ENCODE assay signal across 1 cellular context in the genomic region with DNA sequence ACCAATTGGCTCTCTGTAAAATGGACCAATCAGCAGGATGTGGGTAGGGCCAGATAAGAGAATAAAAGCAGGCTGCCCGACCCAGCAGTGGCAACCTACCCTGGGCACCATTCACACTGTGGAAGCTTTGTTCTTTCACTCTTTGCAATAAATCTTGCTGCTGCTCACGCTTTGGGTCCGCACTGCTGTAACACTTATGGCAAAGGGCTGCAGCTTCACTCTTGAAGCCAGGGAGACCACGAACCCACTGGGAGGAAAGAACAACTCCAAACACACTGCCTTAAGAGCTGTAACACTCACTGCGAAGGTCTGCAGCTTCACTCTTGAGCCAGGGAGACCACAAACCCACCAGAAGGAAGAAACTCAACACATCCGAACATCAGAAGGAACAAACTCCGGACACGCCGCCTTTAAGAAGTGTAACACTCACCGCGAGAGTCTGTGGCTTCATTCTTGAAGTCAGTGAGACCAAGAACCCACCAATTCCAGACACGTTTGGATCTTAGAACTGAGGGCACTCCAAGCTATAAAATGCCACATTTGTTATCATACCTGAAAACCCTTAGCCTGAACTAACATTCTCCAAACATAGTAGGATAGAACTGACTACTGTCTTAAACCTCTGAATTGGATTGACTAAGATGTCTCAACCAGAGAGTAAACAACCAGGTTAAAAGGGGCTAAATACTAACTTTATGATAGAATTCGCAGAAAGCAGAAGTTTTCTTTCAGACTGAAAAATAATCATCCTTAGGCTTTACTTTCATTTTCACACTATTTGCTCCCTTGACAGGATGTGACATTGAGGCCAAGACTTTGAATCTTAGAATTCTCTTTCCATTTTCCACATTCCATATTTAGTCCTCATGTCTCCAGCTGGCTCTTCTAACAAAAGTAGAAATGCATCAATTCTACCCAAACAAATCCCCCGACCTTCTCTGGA.
TF ChIP-seq lines count a peak whose summit lies in the region.

No MANE protein-coding gene starts in this region.

TF ChIP-seq in H1, 55 proteins besides CTCF, POLR2A, EP300 and RAD21:
- TF ChIP-seq RNF2 (IDR thresholded peaks at IDR 0.05; ENCODE audit: borderline replicate concordance, low read depth, low read length, missing control alignments, poor library complexity, severe bottlenecking) (no peak), CHD2 (IDR thresholded peaks at IDR 0.05; ENCODE audit: low read length) (no peak), GABPA (IDR thresholded peaks at IDR 0.05; ENCODE audit: borderline replicate concordance, insufficient read depth, low read length) (no peak), CBX5 (IDR thresholded peaks at IDR 0.05; ENCODE audit: low read depth, low read length) (no peak), TBP (IDR thresholded peaks at IDR 0.05; ENCODE audit: low read depth, low read length) (no peak)
